ENCODE assay signal across 26 cellular contexts in the genomic region with DNA sequence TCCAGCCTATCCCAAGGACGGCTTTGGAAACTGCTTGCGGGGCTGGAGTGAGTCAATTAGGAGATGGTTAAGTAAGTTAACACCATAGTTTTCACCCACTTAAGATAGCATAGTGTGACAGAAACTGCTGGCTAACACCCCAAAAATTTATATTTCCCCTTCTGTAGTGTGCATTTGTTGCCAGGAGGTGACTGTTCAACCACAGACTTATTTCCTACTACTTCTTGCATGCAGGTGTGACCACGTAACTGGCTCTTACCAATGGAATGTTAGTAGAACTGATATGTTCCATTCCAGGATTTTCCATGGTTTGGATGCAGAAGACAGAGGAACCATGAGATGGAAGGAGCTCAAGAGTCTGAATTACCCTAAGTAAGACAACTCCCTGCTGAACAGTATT. TPM values are rescaled to one million over a fixed set of nuclear protein-coding genes. Genes with fewer than 3 reads are reported as not detected.
DNase-seq lines count a peak whose midpoint lies in the region; ATAC-seq, FAIRE-seq and TF ChIP-seq lines count a peak whose summit lies in the region.
"Had no signal": no experiment of that assay in that cellular context is flagged by ENCODE, and none has a peak within 500 bp of the region (broad histone marks: within the 10 kb centered on the region; RNA-seq: fewer than 3 reads in every experiment).

No MANE protein-coding gene starts in this region.

- ATAC-seq in HG03565 (IDR thresholded peaks at IDR 0.05; ENCODE audit: unreplicated experiment) = no peak
- ATAC-seq: HCT116, Panc1 had no signal

- H3K27me3 Mint-ChIP-seq in astrocyte (ENCODE audit: low read depth, unreplicated experiment) = no peaks in the 10 kb centered on the region
- H3K27me3 Mint-ChIP-seq: CD4-positive, CD25-positive, alpha-beta regulatory T cell had no signal

- no peak overlapping the region for H3K4me3 Mint-ChIP-seq in astrocyte (ENCODE audit: unreplicated experiment)
- H3K4me3 Mint-ChIP-seq: CD4-positive, CD25-positive, alpha-beta regulatory T cell had no signal

- no peak overlapping the region for H2AFZ ChIP-seq in astrocyte (ENCODE audit: low read depth, low read length)

- DNase-seq in A172 (ENCODE audit: low spot score) (peak; percentile 1), HT1080 (ENCODE audit: low read depth) (peak; percentile 42), astrocyte (ENCODE audit: low read depth) (peak; percentile 42), kidney tubule cell (ENCODE audit: low spot score) (peak; percentile 89), GM10266 (ENCODE audit: extremely low spot score) (no peak), globus pallidus (ENCODE audit: low spot score) (no peak)
- DNase-seq: 8988T; CD4-positive, CD25-positive, alpha-beta regulatory T cell; COR-L47; DMS53; GF-D8; IMR-90; KG1; MM.1S; NCI-H2029; NCI-H446 treated with DMSO at 0.1 percent for 48 hours; NCI-H526 treated with DMSO at 0.1 percent for 48 hours; SIG-M5 had no signal

- no peak overlapping the region for H3K4me2 ChIP-seq in astrocyte (ENCODE audit: low read length)
- H3K4me2 ChIP-seq: BLaER1 had no signal

- no peaks in the 10 kb centered on the region for H3K79me2 ChIP-seq in astrocyte (ENCODE audit: insufficient read depth, low read length)

- H3K4me1 Mint-ChIP-seq in astrocyte (ENCODE audit: low read depth, unreplicated experiment) = peaks cover 2% of the 10 kb centered on the region
- H3K4me1 Mint-ChIP-seq: CD4-positive, CD25-positive, alpha-beta regulatory T cell had no signal

- no peak overlapping the region for H3K4me3 ChIP-seq in astrocyte (ENCODE audit: insufficient read depth, low read depth, low read length)
- H3K4me3 ChIP-seq: BLaER1, SK-N-MC had no signal

- H4K20me1 ChIP-seq in astrocyte (ENCODE audit: insufficient read depth, low read length) = no peaks in the 10 kb centered on the region
- H4K20me1 ChIP-seq: BLaER1 had no signal

- H3K9me3 Mint-ChIP-seq in astrocyte (ENCODE audit: unreplicated experiment) = peaks cover 3% of the 10 kb centered on the region

- H3K9me3 ChIP-seq in astrocyte (ENCODE audit: insufficient read depth, low read depth, low read length) = no peaks in the 10 kb centered on the region

- no peak overlapping the region for H3K27ac Mint-ChIP-seq in astrocyte (ENCODE audit: unreplicated experiment)
- H3K27ac Mint-ChIP-seq: CD4-positive, CD25-positive, alpha-beta regulatory T cell had no signal

- no peaks in the 10 kb centered on the region for H3K36me3 ChIP-seq in astrocyte (ENCODE audit: insufficient read depth, low read length)
- H3K36me3 ChIP-seq: BLaER1 had no signal

- H3K9ac ChIP-seq in astrocyte (ENCODE audit: low read length) = no peak overlapping the region
- H3K9ac ChIP-seq: BLaER1 had no signal

- no peaks in the 10 kb centered on the region for H3K4me1 ChIP-seq in astrocyte (ENCODE audit: insufficient read depth, low read length)
- H3K4me1 ChIP-seq: BLaER1 had no signal

- FAIRE-seq in astrocyte (lab: Jason Lieb, UNC) = no peak
- FAIRE-seq: GM12892 had no signal

- no peaks in the 10 kb centered on the region for H3K27me3 ChIP-seq in astrocyte (ENCODE audit: insufficient read depth, low read length)
- H3K27me3 ChIP-seq: BLaER1 had no signal

- no peak overlapping the region for H3K27ac ChIP-seq in astrocyte (ENCODE audit: low read depth, low read length)
- H3K27ac ChIP-seq: BLaER1, SK-N-MC had no signal

- TF ChIP-seq CTCF in astrocyte (IDR thresholded peaks at IDR 0.05; ENCODE audit: insufficient read depth, low read depth, low read length) = no peak
- no peak for TF ChIP-seq CTCF in GM10266 (IDR thresholded peaks at IDR 0.05; ENCODE audit: control insufficient read depth, insufficient read depth, low read depth, missing control alignments)

- no peaks in the 10 kb centered on the region for H3K36me3 Mint-ChIP-seq in astrocyte (ENCODE audit: low read depth, unreplicated experiment)
- H3K36me3 Mint-ChIP-seq: CD4-positive, CD25-positive, alpha-beta regulatory T cell had no signal

RNA-seq across cellular contexts. Expression of gene SLC35F4, which starts 52.9 kb away (rescaled TPM):
- total RNA-seq in A172 (2014; rRNA removed; shearing (Covaris generic)) = not detected in 2 replicates
- 0.13 and 0.37 TPM in 2 replicates for total RNA-seq in HT1080 (2014; rRNA removed; shearing (Covaris generic))
- 0.03 and 0.10 TPM in 2 replicates for polyA plus RNA-seq in HT1080 (2015; cell fraction: cytosol; rRNA removed)
- polyA plus RNA-seq in HT1080 (2015; cell fraction: nucleus; rRNA removed) = 0.14 and 0.16 TPM in 2 replicates
- total RNA-seq in astrocyte = not detected in 2 replicates
- total RNA-seq: CD4-positive, CD25-positive, alpha-beta regulatory T cell; H4; IMR-90 had no signal
- polyA plus RNA-seq: AG04450; CD4-positive, CD25-positive, alpha-beta regulatory T cell; IMR-90 had no signal

Comparison
In these comparisons a context has a peak if more than half of its experiments do, and no peak if none do; other contexts are left out.
1. DNase-seq: peak in A172 (single experiment), HT1080 (single experiment), astrocyte (single experiment) and kidney tubule cell (single experiment); none in GM10266 (single experiment) and globus pallidus (single experiment).